In genomic region chr4:3287271-3287971, GRCh38 we compare ENCODE assay signal across 28 cellular contexts. TPM values are rescaled to one million over a fixed set of nuclear protein-coding genes. Genes with fewer than 3 reads are reported as not detected.
DNase-seq lines count a peak whose midpoint lies in the region; ATAC-seq, FAIRE-seq and TF ChIP-seq lines count a peak whose summit lies in the region.
"Had no signal": no experiment of that assay in that cellular context is flagged by ENCODE, and none has a peak within 500 bp of the region (broad histone marks: within the 10 kb centered on the region; RNA-seq: fewer than 3 reads in every experiment).

No MANE protein-coding gene starts in this region.

- intact Hi-C loops in Right ventricle myocardium inferior (cut with DNase I): no loop called here
- intact Hi-C loops in HepG2 (cut with micrococcal nuclease; ENCODE audit: unreplicated experiment): no loop called here

- peak overlapping the region; percentile 71 for H3K9ac ChIP-seq in HepG2 (ENCODE audit: insufficient read depth, low read depth, low read length)
- no peak overlapping the region for H3K9ac ChIP-seq in neural progenitor cell
- H3K9ac ChIP-seq: SK-N-SH had no signal

- no peak for ATAC-seq in Right ventricle myocardium inferior
- no peak for ATAC-seq in HepG2
- ATAC-seq: K562, left colon had no signal

- WGBS in HepG2 (ENCODE audit: low lambda C conversion rate): 71% methylated on average over 14 of the region's 14 CpGs

- H3K4me3 Mint-ChIP-seq in brain: peak overlapping the region in 3 of 5 experiments; percentile 59 to 75 (median 65)
- H3K4me3 Mint-ChIP-seq in neural progenitor cell: no peak overlapping the region
- H3K4me3 Mint-ChIP-seq: activated naive CD4-positive, alpha-beta T cell treated with anti-CD3 and anti-CD28 coated beads, Interleukin-2, amount 10 ng/mL, durations not matched to agents 7 days and 5 days; H9 had no signal

- POLR2A ChIA-PET in HepG2 (lab: Yijun Ruan, JAX): no interaction called here

- no peaks in the 10 kb centered on the region for H3K9me3 ChIP-seq in right atrium auricular region
- no peaks in the 10 kb centered on the region for H3K9me3 ChIP-seq in HepG2 (ENCODE audit: low read length)
- no peaks in the 10 kb centered on the region for H3K9me3 ChIP-seq in neural progenitor cell (ENCODE audit: low read depth)
- H3K9me3 ChIP-seq: Caco-2, esophagus squamous epithelium, SK-N-SH, upper lobe of left lung had no signal

- TF ChIP-seq CTCF in right atrium auricular region (IDR thresholded peaks at IDR 0.05) (no peak), brain (conservative IDR thresholded peaks at IDR 0.05) (no peak), HepG2 (CRISPR knock-in tag; IDR thresholded peaks at IDR 0.05) (no peak), neural progenitor cell (IDR thresholded peaks at IDR 0.05) (no peak)

- peaks cover 21% of the 10 kb centered on the region for H3F3A ChIP-seq in neural progenitor cell (ENCODE audit: low read depth)

- H2AFZ ChIP-seq in HepG2 (ENCODE audit: low read length) (no peak overlapping the region), neural progenitor cell (replicated peaks) (no peak overlapping the region)

- TF ChIP-seq EP300 in HepG2 (IDR thresholded peaks at IDR 0.05; ENCODE audit: low read depth in 2 of 2, low read length in 2 of 2) (no peak), HepG2 (CRISPR knock-in tag; IDR thresholded peaks at IDR 0.05; ENCODE audit: borderline replicate concordance) (no peak)

- no peaks in the 10 kb centered on the region for H3K36me3 ChIP-seq in right atrium auricular region
- H3K36me3 ChIP-seq in HepG2 (replicated peaks in 1 of 2; ENCODE audit: control insufficient read depth in 1 of 2, insufficient read depth in 2 of 2, low read length in 2 of 2): no peaks in the 10 kb centered on the region
- H3K36me3 ChIP-seq in neural progenitor cell: no peaks in the 10 kb centered on the region
- H3K36me3 ChIP-seq: esophagus squamous epithelium, upper lobe of left lung had no signal

- in situ Hi-C loops in HepG2 (cut with HindIII; ENCODE audit: extremely low pct_ligation_motif_present, low pct_unique_long_range_greater_than_20kb): no loop called here

- BruUV-seq in HepG2 (replicated peaks; lab: Mats Ljungman, UMichigan): no TSS peak

- DNase-seq in Right ventricle myocardium inferior (ENCODE audit: missing footprints) (peak; percentile 55), right atrium auricular region (ENCODE audit: low spot score) (no peak), HepG2 (ENCODE audit: low spot score) (no peak), superior temporal gyrus (ENCODE audit: extremely low spot score) (peak; percentile 31), NCI-H69 (lab: John Stamatoyannopoulos, UW) (no peak), neural progenitor cell (ENCODE audit: low spot score) (no peak)
- DNase-seq in stimulated activated CD4-positive, alpha-beta T cell treated with anti-CD3 and anti-CD28 coated beads, Interleukin-12 subunit alpha, Interleukin-12 subunit beta, amount 100 ng/mL, for 4 hours: no peak
- DNase-seq: ACHN; activated naive CD4-positive, alpha-beta T cell treated with anti-CD3 and anti-CD28 coated beads, Interleukin-2, amount 10 ng/mL, durations not matched to agents 7 days and 5 days; Caco-2; esophagus squamous epithelium; foreskin melanocyte; GDM1; left colon; mesenchymal stem cell; NCI-H446; nucleus accumbens; SK-N-SH; T-helper 2 cell had no signal

- H3K27me3 ChIP-seq in right atrium auricular region: no peaks in the 10 kb centered on the region
- peaks cover 0 to 7% of the 10 kb centered on the region in 2 experiments; a peak in 1 of 5 replicates for H3K27me3 ChIP-seq in HepG2 (ENCODE audit: control insufficient read depth in 1 of 2, insufficient read depth in 2 of 2, low read length in 2 of 2)
- H3K27me3 ChIP-seq in neural progenitor cell: no peaks in the 10 kb centered on the region
- H3K27me3 ChIP-seq: upper lobe of left lung had no signal

- TF ChIP-seq POLR2A in HepG2 (IDR thresholded peaks at IDR 0.05; ENCODE audit: insufficient read depth in 1 of 2, low read depth in 2 of 2, low read length in 2 of 2): no peak

- H3K27ac ChIP-seq in right atrium auricular region: no peak overlapping the region
- H3K27ac ChIP-seq in HepG2 (ENCODE audit: extremely low read length, insufficient read depth, low read length): no peak overlapping the region
- no peak overlapping the region for H3K27ac ChIP-seq in neural progenitor cell
- H3K27ac ChIP-seq: esophagus squamous epithelium, RWPE1, skin epidermis, upper lobe of left lung had no signal

- peaks cover 5% of the 10 kb centered on the region for H3K36me3 Mint-ChIP-seq in brain
- H3K36me3 Mint-ChIP-seq in neural progenitor cell: peaks cover 6% of the 10 kb centered on the region

- H3K79me2 ChIP-seq in HepG2 (ENCODE audit: insufficient read depth, low read length) (peaks cover 13% of the 10 kb centered on the region), neural progenitor cell (ENCODE audit: low read depth) (no peaks in the 10 kb centered on the region)

- H3K4me2 ChIP-seq in HepG2 (ENCODE audit: low read depth, low read length) (peak overlapping the region; percentile 95), neural progenitor cell (no peak overlapping the region)
- H3K4me2 ChIP-seq: SK-N-SH had no signal

- H3K4me1 ChIP-seq in right atrium auricular region (peaks cover 0 to 28% of the 10 kb centered on the region in 2 donors), HepG2 (ENCODE audit: insufficient read depth, low read length) (peaks cover 83% of the 10 kb centered on the region), neural progenitor cell (peaks cover 9% of the 10 kb centered on the region)
- H3K4me1 ChIP-seq: Caco-2 had no signal

- H4K20me1 ChIP-seq in HepG2 (ENCODE audit: insufficient read depth, low read length) (no peaks in the 10 kb centered on the region), neural progenitor cell (ENCODE audit: low read depth) (no peaks in the 10 kb centered on the region)

- FAIRE-seq in HepG2 (lab: Jason Lieb, UNC): no peak
- FAIRE-seq: bronchial epithelial cell, GM19239, K562 had no signal

- no peak overlapping the region for H3K4me3 ChIP-seq in right atrium auricular region
- peak overlapping the region; percentile 59 to 89 (median 64); a peak in 5 of 6 replicates for H3K4me3 ChIP-seq in HepG2 (replicated peaks in 1 of 3; ENCODE audit: insufficient read depth in 1 of 3, low read depth in 2 of 3, low read length in 3 of 3)
- no peak overlapping the region for H3K4me3 ChIP-seq in neural progenitor cell
- H3K4me3 ChIP-seq: esophagus squamous epithelium, K562, skin epidermis, upper lobe of left lung had no signal

- H3K27me3 Mint-ChIP-seq in brain (no peaks in the 10 kb centered on the region), neural progenitor cell (ENCODE audit: insufficient read depth, low read depth) (peaks cover 10% of the 10 kb centered on the region)

- no peak for TF ChIP-seq RAD21 in HepG2 (CRISPR knock-in tag; IDR thresholded peaks at IDR 0.05)

- H3K27ac Mint-ChIP-seq in brain: peak overlapping the region in 4 of 5 experiments; percentile 58 to 92 (median 80)
- H3K27ac Mint-ChIP-seq in neural progenitor cell: no peak overlapping the region
- H3K27ac Mint-ChIP-seq: activated naive CD4-positive, alpha-beta T cell treated with anti-CD3 and anti-CD28 coated beads, Interleukin-2, amount 10 ng/mL, durations not matched to agents 7 days and 5 days; H9 had no signal

- H3K4me1 Mint-ChIP-seq in brain (peaks cover 46% of the 10 kb centered on the region), neural progenitor cell (peaks cover 8% of the 10 kb centered on the region)

- H3K9me3 Mint-ChIP-seq in brain: peaks cover 6 to 10% (median 7%) of the 10 kb centered on the region in 5 experiments
- H3K9me3 Mint-ChIP-seq in neural progenitor cell: peaks cover 10% of the 10 kb centered on the region
- H3K9me3 Mint-ChIP-seq: activated naive CD4-positive, alpha-beta T cell treated with anti-CD3 and anti-CD28 coated beads, Interleukin-2, amount 10 ng/mL, durations not matched to agents 7 days and 5 days had no signal

- CTCF ChIA-PET in HepG2 (lab: Yijun Ruan, JAX; ENCODE audit: low intra/inter-chr PET ratio, low total read pairs): no interaction called here

RNA-seq across cellular contexts. Expression of gene RGS12, which starts 5.4 kb away (rescaled TPM):
- 21.0 TPM for total RNA-seq in Right ventricle myocardium inferior
- total RNA-seq in right atrium auricular region: 1 to 10 TPM; 7.0 to 9.9 TPM
- 59.4 TPM for polyA plus RNA-seq in brain (ENCODE audit: insufficient read depth, low read depth, low replicate concordance)
- total RNA-seq in HepG2 (2016; rRNA removed; fragmentation: Illumina TruSeq; extraction: Trizol): 18.2 and 21.0 TPM in 2 replicates
- total RNA-seq in HepG2 (2016; cell fraction: cytosol; rRNA removed; fragmentation: Illumina TruSeq; extraction: Trizol; ENCODE audit: low read depth): 9.3 and 11.0 TPM in 2 replicates
- total RNA-seq in HepG2 (2016; cell fraction: insoluble cytoplasmic fraction; rRNA removed; fragmentation: Illumina TruSeq; extraction: Trizol): 16.0 and 24.7 TPM in 2 replicates
- total RNA-seq in HepG2 (2016; cell fraction: membrane; rRNA removed; fragmentation: Illumina TruSeq; extraction: Trizol): 16.1 and 18.9 TPM in 2 replicates
- 21.7 and 25.1 TPM in 2 replicates for total RNA-seq in HepG2 (2016; cell fraction: nucleus; rRNA removed; fragmentation: Illumina TruSeq; extraction: Trizol)
- 27.7 and 35.5 TPM in 2 replicates for polyA plus RNA-seq in HepG2 (2011; rRNA removed)
- polyA plus RNA-seq in HepG2 (2011; cell fraction: cytosol; rRNA removed): 11.1 and 23.9 TPM in 2 replicates
- 115 and 118 TPM in 2 replicates for polyA plus RNA-seq in HepG2 (2011; cell fraction: nucleus; rRNA removed)
- 37.4 and 43.4 TPM in 2 replicates for polyA plus RNA-seq in HepG2 (2012)
- 2.0 and 3.4 TPM in 2 replicates for polyA plus RNA-seq in HepG2 (2016; cell fraction: cytosol; fragmentation: Illumina TruSeq; extraction: Trizol; ENCODE audit: low read depth)
- polyA plus RNA-seq in HepG2 (2016; cell fraction: insoluble cytoplasmic fraction; fragmentation: Illumina TruSeq; extraction: Trizol; ENCODE audit: low read depth): 17.8 and 20.5 TPM in 2 replicates
- polyA plus RNA-seq in HepG2 (2016; cell fraction: membrane; fragmentation: Illumina TruSeq; extraction: Trizol; ENCODE audit: low read depth): 5.5 and 5.6 TPM in 2 replicates
- 51.0 and 56.7 TPM in 2 replicates for polyA plus RNA-seq in HepG2 (2016; cell fraction: nucleus; fragmentation: Illumina TruSeq; extraction: Trizol; ENCODE audit: insufficient read depth, low read depth)
- polyA minus RNA-seq in HepG2 (2011; rRNA and poly(A)+ RNA removed; ENCODE audit: low replicate concordance): 4.5 and 52.2 TPM in 2 replicates
- polyA minus RNA-seq in HepG2 (2011; cell fraction: cytosol; rRNA and poly(A)+ RNA removed): 14.2 and 24.5 TPM in 2 replicates
- 45.0 and 59.1 TPM in 2 replicates for polyA minus RNA-seq in HepG2 (2011; cell fraction: nucleus; rRNA and poly(A)+ RNA removed)
- total RNA-seq in neural progenitor cell (ENCODE audit: low replicate concordance): 36.6 and 140 TPM in 2 replicates

RNA-seq across cellular contexts. Expression of gene MSANTD1, which starts 38.5 kb away (rescaled TPM):
- total RNA-seq in Right ventricle myocardium inferior: 0.51 TPM
- not detected for total RNA-seq in right atrium auricular region
- polyA plus RNA-seq in brain (ENCODE audit: insufficient read depth, low read depth, low replicate concordance): 0.51 TPM
- total RNA-seq in HepG2 (2016; rRNA removed; fragmentation: Illumina TruSeq; extraction: Trizol): 0.10 and 0.22 TPM in 2 replicates
- total RNA-seq in HepG2 (2016; cell fraction: cytosol; rRNA removed; fragmentation: Illumina TruSeq; extraction: Trizol; ENCODE audit: low read depth): 0.09 and 0.20 TPM in 2 replicates
- 0.19 TPM in 1 of 2 replicates, not detected in the other for total RNA-seq in HepG2 (2016; cell fraction: insoluble cytoplasmic fraction; rRNA removed; fragmentation: Illumina TruSeq; extraction: Trizol)
- 0.25 TPM in 1 of 2 replicates, not detected in the other for total RNA-seq in HepG2 (2016; cell fraction: membrane; rRNA removed; fragmentation: Illumina TruSeq; extraction: Trizol)
- 0.59 TPM in 1 of 2 replicates, not detected in the other for total RNA-seq in HepG2 (2016; cell fraction: nucleus; rRNA removed; fragmentation: Illumina TruSeq; extraction: Trizol)
- 0.39 and 0.40 TPM in 2 replicates for polyA plus RNA-seq in HepG2 (2011; rRNA removed)
- polyA plus RNA-seq in HepG2 (2011; cell fraction: cytosol; rRNA removed): 0.05 and 0.34 TPM in 2 replicates
- polyA plus RNA-seq in HepG2 (2011; cell fraction: nucleus; rRNA removed): 2.2 and 3.5 TPM in 2 replicates
- polyA plus RNA-seq in HepG2 (2012): 0.40 and 0.65 TPM in 2 replicates
- 0.10 and 0.12 TPM in 2 replicates for polyA plus RNA-seq in HepG2 (2016; cell fraction: cytosol; fragmentation: Illumina TruSeq; extraction: Trizol; ENCODE audit: low read depth)
- polyA plus RNA-seq in HepG2 (2016; cell fraction: insoluble cytoplasmic fraction; fragmentation: Illumina TruSeq; extraction: Trizol; ENCODE audit: low read depth): 0.16 TPM in 1 of 2 replicates, not detected in the other
- polyA plus RNA-seq in HepG2 (2016; cell fraction: membrane; fragmentation: Illumina TruSeq; extraction: Trizol; ENCODE audit: low read depth): 0.07 and 0.08 TPM in 2 replicates
- 0.36 and 0.65 TPM in 2 replicates for polyA plus RNA-seq in HepG2 (2016; cell fraction: nucleus; fragmentation: Illumina TruSeq; extraction: Trizol; ENCODE audit: insufficient read depth, low read depth)
- polyA minus RNA-seq in HepG2 (2011; rRNA and poly(A)+ RNA removed; ENCODE audit: low replicate concordance): 0.14 and 1.0 TPM in 2 replicates
- not detected in 2 replicates for polyA minus RNA-seq in HepG2 (2011; cell fraction: cytosol; rRNA and poly(A)+ RNA removed)
- polyA minus RNA-seq in HepG2 (2011; cell fraction: nucleus; rRNA and poly(A)+ RNA removed): 1.9 and 2.0 TPM in 2 replicates
- 0.17 and 0.25 TPM in 2 replicates for total RNA-seq in neural progenitor cell (ENCODE audit: low replicate concordance)
- total RNA-seq: HT1080 had no signal
- polyA plus RNA-seq: K562 had no signal

Comparison
In these comparisons a context has a peak if more than half of its experiments do, and no peak if none do; other contexts are left out.
1. DNase-seq: peak in Right ventricle myocardium inferior (single experiment) and superior temporal gyrus (single experiment); none in right atrium auricular region (single experiment), HepG2 (single experiment), NCI-H69 (single experiment), stimulated activated CD4-positive, alpha-beta T cell treated with anti-CD3 and anti-CD28 coated beads, Interleukin-12 subunit alpha, Interleukin-12 subunit beta, amount 100 ng/mL, for 4 hours (single experiment) and neural progenitor cell (single experiment).
2. H3K4me3 ChIP-seq: peak in HepG2 (3 of 3); none in right atrium auricular region (0 of 2) and neural progenitor cell (single experiment).